Comparison of ENCODE assay signal across 1 cellular context in the genomic region with DNA sequence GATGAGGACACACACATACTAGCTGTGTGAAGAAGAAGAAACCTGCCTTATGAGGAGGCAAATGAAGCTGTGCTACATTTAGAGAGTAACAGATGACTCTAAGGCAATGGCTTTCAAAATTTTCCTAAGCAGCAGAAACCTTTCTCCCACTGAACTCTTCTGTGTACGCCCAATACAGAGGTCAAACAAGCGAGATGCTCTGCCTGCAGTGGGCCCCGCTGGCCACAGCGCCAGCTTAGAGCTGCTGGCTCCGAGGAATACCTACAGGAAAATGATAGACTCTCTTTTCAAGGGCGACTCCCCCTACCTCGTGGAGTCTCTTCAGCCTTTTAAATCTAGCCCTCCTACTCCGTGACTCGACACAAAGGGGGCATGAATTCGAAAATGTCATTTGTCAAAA.
A peak's percentile ranks its signal among the peaks of the same experiment; 100 is the strongest.
TF ChIP-seq lines count a peak whose summit lies in the region.

No MANE protein-coding gene starts in this region.

TF ChIP-seq in HepG2, 621 proteins besides CTCF, POLR2A, EP300 and RAD21 (continues in another document):
- TF ChIP-seq ZBTB8A (CRISPR knock-in tag; IDR thresholded peaks at IDR 0.05; ENCODE audit: borderline replicate concordance, low read depth) (no peak), ZMYM3 (CRISPR knock-in tag; IDR thresholded peaks at IDR 0.05) (0 out of 2 replicates have a peak, but pooled peaks have one; percentile 42), ZNF652 (CRISPR knock-in tag; IDR thresholded peaks at IDR 0.05; ENCODE audit: borderline replicate concordance, low read depth) (no peak), ZNF333 (CRISPR knock-in tag; IDR thresholded peaks at IDR 0.05; ENCODE audit: borderline replicate concordance) (no peak), ZBTB7B (CRISPR knock-in tag; IDR thresholded peaks at IDR 0.05) (0 out of 2 replicates have a peak, but pooled peaks have one; percentile 32), GATAD2A (CRISPR knock-in tag; IDR thresholded peaks at IDR 0.05) (peak; percentile 29; the same call in 1 of the 2 replicates), KDM3A (CRISPR knock-in tag; IDR thresholded peaks at IDR 0.05; ENCODE audit: low read depth) (no peak), ZSCAN25 (CRISPR knock-in tag; IDR thresholded peaks at IDR 0.05) (peak; percentile 75), FOXJ3 (CRISPR knock-in tag; IDR thresholded peaks at IDR 0.05; ENCODE audit: borderline replicate concordance) (no peak), YEATS2 (CRISPR knock-in tag; IDR thresholded peaks at IDR 0.05; ENCODE audit: borderline replicate concordance) (no peak), HDAC6 (IDR thresholded peaks at IDR 0.05; ENCODE audit: low read depth, low read length) (no peak), SIN3A (IDR thresholded peaks at IDR 0.05; ENCODE audit: borderline replicate concordance, low read depth, low read length) (no peak), RARA (CRISPR knock-in tag; IDR thresholded peaks at IDR 0.05) (peak; percentile 70; the same call in 1 of the 2 replicates), TOPORS (CRISPR knock-in tag; IDR thresholded peaks at IDR 0.05) (no peak), ZNF263 (CRISPR knock-in tag; IDR thresholded peaks at IDR 0.05) (no peak), GTF2F1 (IDR thresholded peaks at IDR 0.05; ENCODE audit: low read length) (no peak), PHF5A (CRISPR knock-in tag; IDR thresholded peaks at IDR 0.05; ENCODE audit: low read depth, unreplicated experiment) (no peak), PHB2 (IDR thresholded peaks at IDR 0.05; ENCODE audit: partially characterized antibody) (no peak), ZNF30 (CRISPR knock-in tag; IDR thresholded peaks at IDR 0.05) (no peak), TOE1 (CRISPR knock-in tag; IDR thresholded peaks at IDR 0.05) (no peak), KLF6 (CRISPR knock-in tag; IDR thresholded peaks at IDR 0.05) (no peak), HMGA1 (CRISPR knock-in tag; conservative IDR thresholded peaks at IDR 0.05) (no peak), NR2F1 (CRISPR knock-in tag; IDR thresholded peaks at IDR 0.05) (peak; percentile 34 to 68; a peak in 3 of 4 replicates), ZSCAN22 (CRISPR knock-in tag; IDR thresholded peaks at IDR 0.05) (no peak), ZNF460 (CRISPR knock-in tag; IDR thresholded peaks at IDR 0.05; ENCODE audit: borderline replicate concordance) (no peak), ZNF746 (CRISPR knock-in tag; IDR thresholded peaks at IDR 0.05) (no peak), ZNF136 (CRISPR knock-in tag; IDR thresholded peaks at IDR 0.05; ENCODE audit: low read depth) (no peak), ZSCAN21 (CRISPR knock-in tag; IDR thresholded peaks at IDR 0.05; ENCODE audit: borderline replicate concordance) (no peak), ZNF33B (CRISPR knock-in tag; IDR thresholded peaks at IDR 0.05) (no peak), ZNF501 (CRISPR knock-in tag; IDR thresholded peaks at IDR 0.05) (0 out of 2 replicates have a peak, but pooled peaks have one; percentile 27), PITX1 (CRISPR knock-in tag; IDR thresholded peaks at IDR 0.05) (no peak), HOXA7 (CRISPR knock-in tag; IDR thresholded peaks at IDR 0.05) (no peak), ZNF350 (CRISPR knock-in tag; IDR thresholded peaks at IDR 0.05; ENCODE audit: borderline replicate concordance, low read depth) (no peak), ZNF441 (CRISPR knock-in tag; IDR thresholded peaks at IDR 0.05; ENCODE audit: borderline replicate concordance) (0 out of 2 replicates have a peak, but pooled peaks have one; percentile 22), ZNF24 (IDR thresholded peaks at IDR 0.05) (no peak), SIX4 (CRISPR knock-in tag; IDR thresholded peaks at IDR 0.05) (no peak), ZMYM4 (CRISPR knock-in tag; IDR thresholded peaks at IDR 0.05) (peak; percentile 62), PCBP2 (optimal IDR thresholded peaks at IDR 0.05; ENCODE audit: low read depth, low read length, poor library complexity, severe bottlenecking) (no peak), NR3C1 (CRISPR knock-in tag; IDR thresholded peaks at IDR 0.05) (no peak), ZNF672 (CRISPR knock-in tag; IDR thresholded peaks at IDR 0.05) (no peak), ZNF558 (CRISPR knock-in tag; IDR thresholded peaks at IDR 0.05; ENCODE audit: borderline replicate concordance) (no peak), ZFP41 (CRISPR knock-in tag; IDR thresholded peaks at IDR 0.05; ENCODE audit: borderline replicate concordance) (no peak)
- TF ChIP-seq, protein P1, sequence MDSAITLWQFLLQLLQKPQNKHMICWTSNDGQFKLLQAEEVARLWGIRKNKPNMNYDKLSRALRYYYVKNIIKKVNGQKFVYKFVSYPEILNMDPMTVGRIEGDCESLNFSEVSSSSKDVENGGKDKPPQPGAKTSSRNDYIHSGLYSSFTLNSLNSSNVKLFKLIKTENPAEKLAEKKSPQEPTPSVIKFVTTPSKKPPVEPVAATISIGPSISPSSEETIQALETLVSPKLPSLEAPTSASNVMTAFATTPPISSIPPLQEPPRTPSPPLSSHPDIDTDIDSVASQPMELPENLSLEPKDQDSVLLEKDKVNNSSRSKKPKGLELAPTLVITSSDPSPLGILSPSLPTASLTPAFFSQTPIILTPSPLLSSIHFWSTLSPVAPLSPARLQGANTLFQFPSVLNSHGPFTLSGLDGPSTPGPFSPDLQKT (CRISPR knock-in tag; IDR thresholded peaks at IDR 0.05; ENCODE audit: borderline replicate concordance), result no peak
- TF ChIP-seq, protein P2, sequence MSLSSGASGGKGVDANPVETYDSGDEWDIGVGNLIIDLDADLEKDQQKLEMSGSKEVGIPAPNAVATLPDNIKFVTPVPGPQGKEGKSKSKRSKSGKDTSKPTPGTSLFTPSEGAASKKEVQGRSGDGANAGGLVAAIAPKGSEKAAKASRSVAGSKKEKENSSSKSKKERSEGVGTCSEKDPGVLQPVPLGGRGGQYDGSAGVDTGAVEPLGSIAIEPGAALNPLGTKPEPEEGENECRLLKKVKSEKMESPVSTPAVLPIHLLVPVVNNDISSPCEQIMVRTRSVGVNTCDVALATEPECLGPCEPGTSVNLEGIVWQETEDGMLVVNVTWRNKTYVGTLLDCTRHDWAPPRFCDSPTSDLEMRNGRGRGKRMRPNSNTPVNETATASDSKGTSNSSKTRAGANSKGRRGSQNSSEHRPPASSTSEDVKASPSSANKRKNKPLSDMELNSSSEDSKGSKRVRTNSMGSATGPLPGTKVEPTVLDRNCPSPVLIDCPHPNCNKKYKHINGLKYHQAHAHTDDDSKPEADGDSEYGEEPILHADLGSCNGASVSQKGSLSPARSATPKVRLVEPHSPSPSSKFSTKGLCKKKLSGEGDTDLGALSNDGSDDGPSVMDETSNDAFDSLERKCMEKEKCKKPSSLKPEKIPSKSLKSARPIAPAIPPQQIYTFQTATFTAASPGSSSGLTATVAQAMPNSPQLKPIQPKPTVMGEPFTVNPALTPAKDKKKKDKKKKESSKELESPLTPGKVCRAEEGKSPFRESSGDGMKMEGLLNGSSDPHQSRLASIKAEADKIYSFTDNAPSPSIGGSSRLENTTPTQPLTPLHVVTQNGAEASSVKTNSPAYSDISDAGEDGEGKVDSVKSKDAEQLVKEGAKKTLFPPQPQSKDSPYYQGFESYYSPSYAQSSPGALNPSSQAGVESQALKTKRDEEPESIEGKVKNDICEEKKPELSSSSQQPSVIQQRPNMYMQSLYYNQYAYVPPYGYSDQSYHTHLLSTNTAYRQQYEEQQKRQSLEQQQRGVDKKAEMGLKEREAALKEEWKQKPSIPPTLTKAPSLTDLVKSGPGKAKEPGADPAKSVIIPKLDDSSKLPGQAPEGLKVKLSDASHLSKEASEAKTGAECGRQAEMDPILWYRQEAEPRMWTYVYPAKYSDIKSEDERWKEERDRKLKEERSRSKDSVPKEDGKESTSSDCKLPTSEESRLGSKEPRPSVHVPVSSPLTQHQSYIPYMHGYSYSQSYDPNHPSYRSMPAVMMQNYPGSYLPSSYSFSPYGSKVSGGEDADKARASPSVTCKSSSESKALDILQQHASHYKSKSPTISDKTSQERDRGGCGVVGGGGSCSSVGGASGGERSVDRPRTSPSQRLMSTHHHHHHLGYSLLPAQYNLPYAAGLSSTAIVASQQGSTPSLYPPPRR (CRISPR knock-in tag; IDR thresholded peaks at IDR 0.05; ENCODE audit: borderline replicate concordance), result no peak
- TF ChIP-seq, protein P3, sequence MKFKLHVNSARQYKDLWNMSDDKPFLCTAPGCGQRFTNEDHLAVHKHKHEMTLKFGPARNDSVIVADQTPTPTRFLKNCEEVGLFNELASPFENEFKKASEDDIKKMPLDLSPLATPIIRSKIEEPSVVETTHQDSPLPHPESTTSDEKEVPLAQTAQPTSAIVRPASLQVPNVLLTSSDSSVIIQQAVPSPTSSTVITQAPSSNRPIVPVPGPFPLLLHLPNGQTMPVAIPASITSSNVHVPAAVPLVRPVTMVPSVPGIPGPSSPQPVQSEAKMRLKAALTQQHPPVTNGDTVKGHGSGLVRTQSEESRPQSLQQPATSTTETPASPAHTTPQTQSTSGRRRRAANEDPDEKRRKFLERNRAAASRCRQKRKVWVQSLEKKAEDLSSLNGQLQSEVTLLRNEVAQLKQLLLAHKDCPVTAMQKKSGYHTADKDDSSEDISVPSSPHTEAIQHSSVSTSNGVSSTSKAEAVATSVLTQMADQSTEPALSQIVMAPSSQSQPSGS (CRISPR knock-in tag; IDR thresholded peaks at IDR 0.05), result peak; percentile 27; the same call in 1 of the 2 replicates
- TF ChIP-seq, protein P4, sequence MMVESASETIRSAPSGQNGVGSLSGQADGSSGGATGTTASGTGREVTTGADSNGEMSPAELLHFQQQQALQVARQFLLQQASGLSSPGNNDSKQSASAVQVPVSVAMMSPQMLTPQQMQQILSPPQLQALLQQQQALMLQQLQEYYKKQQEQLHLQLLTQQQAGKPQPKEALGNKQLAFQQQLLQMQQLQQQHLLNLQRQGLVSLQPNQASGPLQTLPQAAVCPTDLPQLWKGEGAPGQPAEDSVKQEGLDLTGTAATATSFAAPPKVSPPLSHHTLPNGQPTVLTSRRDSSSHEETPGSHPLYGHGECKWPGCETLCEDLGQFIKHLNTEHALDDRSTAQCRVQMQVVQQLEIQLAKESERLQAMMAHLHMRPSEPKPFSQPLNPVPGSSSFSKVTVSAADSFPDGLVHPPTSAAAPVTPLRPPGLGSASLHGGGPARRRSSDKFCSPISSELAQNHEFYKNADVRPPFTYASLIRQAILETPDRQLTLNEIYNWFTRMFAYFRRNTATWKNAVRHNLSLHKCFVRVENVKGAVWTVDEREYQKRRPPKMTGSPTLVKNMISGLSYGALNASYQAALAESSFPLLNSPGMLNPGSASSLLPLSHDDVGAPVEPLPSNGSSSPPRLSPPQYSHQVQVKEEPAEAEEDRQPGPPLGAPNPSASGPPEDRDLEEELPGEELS (CRISPR knock-in tag; IDR thresholded peaks at IDR 0.05), result no peak
- TF ChIP-seq, protein P5, sequence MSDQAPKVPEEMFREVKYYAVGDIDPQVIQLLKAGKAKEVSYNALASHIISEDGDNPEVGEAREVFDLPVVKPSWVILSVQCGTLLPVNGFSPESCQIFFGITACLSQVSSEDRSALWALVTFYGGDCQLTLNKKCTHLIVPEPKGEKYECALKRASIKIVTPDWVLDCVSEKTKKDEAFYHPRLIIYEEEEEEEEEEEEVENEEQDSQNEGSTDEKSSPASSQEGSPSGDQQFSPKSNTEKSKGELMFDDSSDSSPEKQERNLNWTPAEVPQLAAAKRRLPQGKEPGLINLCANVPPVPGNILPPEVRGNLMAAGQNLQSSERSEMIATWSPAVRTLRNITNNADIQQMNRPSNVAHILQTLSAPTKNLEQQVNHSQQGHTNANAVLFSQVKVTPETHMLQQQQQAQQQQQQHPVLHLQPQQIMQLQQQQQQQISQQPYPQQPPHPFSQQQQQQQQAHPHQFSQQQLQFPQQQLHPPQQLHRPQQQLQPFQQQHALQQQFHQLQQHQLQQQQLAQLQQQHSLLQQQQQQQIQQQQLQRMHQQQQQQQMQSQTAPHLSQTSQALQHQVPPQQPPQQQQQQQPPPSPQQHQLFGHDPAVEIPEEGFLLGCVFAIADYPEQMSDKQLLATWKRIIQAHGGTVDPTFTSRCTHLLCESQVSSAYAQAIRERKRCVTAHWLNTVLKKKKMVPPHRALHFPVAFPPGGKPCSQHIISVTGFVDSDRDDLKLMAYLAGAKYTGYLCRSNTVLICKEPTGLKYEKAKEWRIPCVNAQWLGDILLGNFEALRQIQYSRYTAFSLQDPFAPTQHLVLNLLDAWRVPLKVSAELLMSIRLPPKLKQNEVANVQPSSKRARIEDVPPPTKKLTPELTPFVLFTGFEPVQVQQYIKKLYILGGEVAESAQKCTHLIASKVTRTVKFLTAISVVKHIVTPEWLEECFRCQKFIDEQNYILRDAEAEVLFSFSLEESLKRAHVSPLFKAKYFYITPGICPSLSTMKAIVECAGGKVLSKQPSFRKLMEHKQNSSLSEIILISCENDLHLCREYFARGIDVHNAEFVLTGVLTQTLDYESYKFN (CRISPR knock-in tag; conservative IDR thresholded peaks at IDR 0.05), result 0 out of 2 replicates have a peak, but pooled peaks have one; percentile 19
- TF ChIP-seq, protein P6, sequence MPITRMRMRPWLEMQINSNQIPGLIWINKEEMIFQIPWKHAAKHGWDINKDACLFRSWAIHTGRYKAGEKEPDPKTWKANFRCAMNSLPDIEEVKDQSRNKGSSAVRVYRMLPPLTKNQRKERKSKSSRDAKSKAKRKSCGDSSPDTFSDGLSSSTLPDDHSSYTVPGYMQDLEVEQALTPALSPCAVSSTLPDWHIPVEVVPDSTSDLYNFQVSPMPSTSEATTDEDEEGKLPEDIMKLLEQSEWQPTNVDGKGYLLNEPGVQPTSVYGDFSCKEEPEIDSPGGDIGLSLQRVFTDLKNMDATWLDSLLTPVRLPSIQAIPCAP (CRISPR knock-in tag; IDR thresholded peaks at IDR 0.05; ENCODE audit: low read depth), result no peak
- TF ChIP-seq, protein P7, sequence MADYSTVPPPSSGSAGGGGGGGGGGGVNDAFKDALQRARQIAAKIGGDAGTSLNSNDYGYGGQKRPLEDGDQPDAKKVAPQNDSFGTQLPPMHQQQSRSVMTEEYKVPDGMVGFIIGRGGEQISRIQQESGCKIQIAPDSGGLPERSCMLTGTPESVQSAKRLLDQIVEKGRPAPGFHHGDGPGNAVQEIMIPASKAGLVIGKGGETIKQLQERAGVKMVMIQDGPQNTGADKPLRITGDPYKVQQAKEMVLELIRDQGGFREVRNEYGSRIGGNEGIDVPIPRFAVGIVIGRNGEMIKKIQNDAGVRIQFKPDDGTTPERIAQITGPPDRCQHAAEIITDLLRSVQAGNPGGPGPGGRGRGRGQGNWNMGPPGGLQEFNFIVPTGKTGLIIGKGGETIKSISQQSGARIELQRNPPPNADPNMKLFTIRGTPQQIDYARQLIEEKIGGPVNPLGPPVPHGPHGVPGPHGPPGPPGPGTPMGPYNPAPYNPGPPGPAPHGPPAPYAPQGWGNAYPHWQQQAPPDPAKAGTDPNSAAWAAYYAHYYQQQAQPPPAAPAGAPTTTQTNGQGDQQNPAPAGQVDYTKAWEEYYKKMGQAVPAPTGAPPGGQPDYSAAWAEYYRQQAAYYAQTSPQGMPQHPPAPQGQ (CRISPR knock-in tag; IDR thresholded peaks at IDR 0.05; ENCODE audit: borderline replicate concordance), result no peak
